In the genomic region with DNA sequence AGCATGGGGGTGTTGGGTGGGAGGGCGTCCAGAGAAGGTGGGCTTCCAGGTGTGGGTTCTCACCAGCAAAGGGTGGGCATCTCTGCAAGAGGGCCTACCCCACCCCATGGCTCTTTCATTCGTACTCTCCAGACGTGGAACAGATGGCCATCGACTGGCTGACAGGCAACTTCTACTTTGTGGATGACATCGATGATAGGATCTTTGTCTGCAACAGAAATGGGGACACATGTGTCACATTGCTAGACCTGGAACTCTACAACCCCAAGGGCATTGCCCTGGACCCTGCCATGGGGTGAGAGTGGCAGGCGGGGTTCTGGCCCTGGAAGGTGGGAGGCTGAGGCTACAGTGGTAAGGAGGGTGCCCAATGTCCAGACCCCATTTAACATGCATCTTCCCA, we compare ENCODE assay signal across 18 cellular contexts. TPM values are rescaled to one million over a fixed set of nuclear protein-coding genes. Genes with fewer than 3 reads are reported as not detected.
A peak's percentile ranks its signal among the peaks of the same experiment; 100 is the strongest.
DNase-seq lines count a peak whose midpoint lies in the region; ATAC-seq and TF ChIP-seq lines count a peak whose summit lies in the region.
"Had no signal": no experiment of that assay in that cellular context is flagged by ENCODE, and none has a peak within 500 bp of the region (broad histone marks: within the 10 kb centered on the region; RNA-seq: fewer than 3 reads in every experiment).

No MANE protein-coding gene starts in this region.

- WGBS in GM23248 (ENCODE audit: low coverage in 1 of 2, low lambda C conversion rate in 2 of 2, missing lambda C conversion rate in 2 of 2), 2 experiments, result 72 to 79% methylated on average over 6 of the region's 6 CpGs
- 92% methylated on average over 2 of the region's 6 CpGs for WGBS in esophagus muscularis mucosa

- H3K9me3 ChIP-seq in GM23248 (ENCODE audit: low read depth), result no peaks in the 10 kb centered on the region
- H3K9me3 ChIP-seq in esophagus muscularis mucosa, result no peaks in the 10 kb centered on the region
- H3K9me3 ChIP-seq in thoracic aorta, result no peaks in the 10 kb centered on the region

- H3K9ac ChIP-seq in GM23248, result no peak overlapping the region

- TF ChIP-seq CTCF in esophagus muscularis mucosa (IDR thresholded peaks at IDR 0.05), result no peak
- TF ChIP-seq CTCF in thoracic aorta (IDR thresholded peaks at IDR 0.05), result no peak
- no peak for TF ChIP-seq CTCF in mesothelial cell of epicardium (IDR thresholded peaks at IDR 0.05; ENCODE audit: unreplicated experiment)

- TF ChIP-seq EP300 in esophagus muscularis mucosa (IDR thresholded peaks at IDR 0.05), result no peak

- H3K4me3 ChIP-seq in GM23248 (no peak overlapping the region), esophagus muscularis mucosa (no peak overlapping the region), thoracic aorta (no peak overlapping the region)

- no peak overlapping the region for H3K27ac Mint-ChIP-seq in mesothelial cell of epicardium
- no peak overlapping the region for H3K27ac Mint-ChIP-seq in activated T-cell treated with anti-CD3 and anti-CD28 coated beads, Interleukin-2, amount 50 U/mL, for 72 hours
- H3K27ac Mint-ChIP-seq: CD4-positive, alpha-beta memory T cell had no signal

- DNase-seq in GM23248, result no peak
- DNase-seq in SK-N-DZ (ENCODE audit: low spot score), result peak; percentile 65
- no peak for DNase-seq in esophagus muscularis mucosa (ENCODE audit: extremely low spot score)
- DNase-seq in thoracic aorta (ENCODE audit: low spot score), result no peak
- no peak for DNase-seq in mesothelial cell of epicardium (ENCODE audit: low spot score in 2 of 2, unreplicated experiment in 2 of 2)
- no peak for DNase-seq in activated T-cell treated with anti-CD3 and anti-CD28 coated beads, Interleukin-2, amount 50 U/mL, for 72 hours
- DNase-seq: Calu3; CD4-positive, alpha-beta memory T cell; H7; NCI-H1105; NCI-H1694; NCI-H2107; NCI-H226; SHP77 treated with DMSO at 0.1 percent for 48 hours had no signal

- H3K4me1 ChIP-seq in GM23248 (ENCODE audit: insufficient read depth) (peaks cover 46% of the 10 kb centered on the region), esophagus muscularis mucosa (peaks cover 46 to 79% (median 73%) of the 10 kb centered on the region in 4 donors), thoracic aorta (ENCODE audit: control insufficient read depth in 1 of 2, low read depth in 2 of 2) (peaks cover 59 to 67% of the 10 kb centered on the region in 2 donors)

- H3K4me3 Mint-ChIP-seq in mesothelial cell of epicardium, result no peak overlapping the region
- no peak overlapping the region for H3K4me3 Mint-ChIP-seq in activated T-cell treated with anti-CD3 and anti-CD28 coated beads, Interleukin-2, amount 50 U/mL, for 72 hours
- H3K4me3 Mint-ChIP-seq: CD4-positive, alpha-beta memory T cell had no signal

- H3K36me3 Mint-ChIP-seq in mesothelial cell of epicardium, result peaks cover 42% of the 10 kb centered on the region
- no peaks in the 10 kb centered on the region for H3K36me3 Mint-ChIP-seq in activated T-cell treated with anti-CD3 and anti-CD28 coated beads, Interleukin-2, amount 50 U/mL, for 72 hours (ENCODE audit: insufficient read depth in 2 of 2)

- H3K79me2 ChIP-seq in GM23248 (ENCODE audit: insufficient read depth), result peaks cover 80% of the 10 kb centered on the region

- H3K27me3 ChIP-seq in GM23248 (replicated peaks; ENCODE audit: insufficient read depth) (no peaks in the 10 kb centered on the region), esophagus muscularis mucosa (no peaks in the 10 kb centered on the region), thoracic aorta (replicated peaks; ENCODE audit: insufficient read depth) (no peaks in the 10 kb centered on the region)

- H3K36me3 ChIP-seq in GM23248 (ENCODE audit: low read depth), result peaks cover 53% of the 10 kb centered on the region
- H3K36me3 ChIP-seq in esophagus muscularis mucosa, result peaks cover 17 to 58% (median 49%) of the 10 kb centered on the region in 4 donors
- H3K36me3 ChIP-seq in thoracic aorta, result peaks cover 47% of the 10 kb centered on the region

- H3K4me1 Mint-ChIP-seq in mesothelial cell of epicardium, result peaks cover 24% of the 10 kb centered on the region
- H3K4me1 Mint-ChIP-seq in activated T-cell treated with anti-CD3 and anti-CD28 coated beads, Interleukin-2, amount 50 U/mL, for 72 hours (ENCODE audit: low read depth), result no peaks in the 10 kb centered on the region

- ATAC-seq in thoracic aorta (ENCODE audit: insufficient number of reproducible peaks, low FRiP score, low read depth) (no peak), HG03521 (IDR thresholded peaks at IDR 0.05; ENCODE audit: unreplicated experiment) (no peak)
- ATAC-seq in activated T-cell treated with anti-CD3 and anti-CD28 coated beads, Interleukin-2, amount 50 U/mL, for 72 hours (replicated peaks in 1 of 2), result no peak

- in situ Hi-C loops in GM23248 (cut with MboI), result no loop called here

- intact Hi-C loops in esophagus muscularis mucosa (cut with DNase I), result no loop called here

- no peaks in the 10 kb centered on the region for H3K27me3 Mint-ChIP-seq in mesothelial cell of epicardium (ENCODE audit: low read depth)
- no peaks in the 10 kb centered on the region for H3K27me3 Mint-ChIP-seq in activated T-cell treated with anti-CD3 and anti-CD28 coated beads, Interleukin-2, amount 50 U/mL, for 72 hours (ENCODE audit: low read depth)
- H3K27me3 Mint-ChIP-seq: CD4-positive, alpha-beta memory T cell had no signal

- H3F3A ChIP-seq in GM23248 (ENCODE audit: insufficient read depth), result peaks cover 85% of the 10 kb centered on the region

- H4K20me1 ChIP-seq in GM23248 (ENCODE audit: insufficient read depth), result no peaks in the 10 kb centered on the region

- no peaks in the 10 kb centered on the region for H3K9me3 Mint-ChIP-seq in mesothelial cell of epicardium
- no peaks in the 10 kb centered on the region for H3K9me3 Mint-ChIP-seq in activated T-cell treated with anti-CD3 and anti-CD28 coated beads, Interleukin-2, amount 50 U/mL, for 72 hours
- H3K9me3 Mint-ChIP-seq: CD4-positive, alpha-beta memory T cell had no signal

- no peak overlapping the region for H2AFZ ChIP-seq in GM23248

- H3K27ac ChIP-seq in GM23248 (peak overlapping the region; percentile 98; the same call in 1 of the 2 replicates), esophagus muscularis mucosa (replicated peaks in 1 of 4) (peak overlapping the region in 3 of 4 donors; percentile 34 to 89 (median 80)), thoracic aorta (peak overlapping the region; percentile 96 to 97)
- H3K27ac ChIP-seq: HL-60 had no signal

- no peaks in the 10 kb centered on the region for H3K9me2 ChIP-seq in GM23248 (ENCODE audit: insufficient read depth)

- H3K4me2 ChIP-seq in GM23248 (ENCODE audit: unreplicated experiment), result no peak overlapping the region

- TF ChIP-seq POLR2A in esophagus muscularis mucosa (IDR thresholded peaks at IDR 0.05; ENCODE audit: low read depth), result no peak

RNA-seq across cellular contexts. Expression of a gene that starts 6.7 kb away (rescaled TPM):
- not detected in 2 replicates for total RNA-seq in GM23248 (2014; rRNA removed; shearing (Covaris generic))
- polyA plus RNA-seq in GM23248 (2016; fragmentation: Nextera tagmentation; extraction: Ambion mirVana), result 0.60 TPM in 1 of 2 replicates, not detected in the other
- polyA plus RNA-seq in SK-N-DZ (2014; cell fraction: cytosol; rRNA removed), result not detected in 2 replicates
- polyA plus RNA-seq in SK-N-DZ (2014; cell fraction: nucleus; rRNA removed), result not detected in 2 replicates
- total RNA-seq in esophagus muscularis mucosa (not detected), thoracic aorta (not detected), mesothelial cell of epicardium (not detected in 3 replicates)
- total RNA-seq in activated T-cell treated with anti-CD3 and anti-CD28 coated beads, Interleukin-2, amount 50 U/mL, for 72 hours, result not detected
- total RNA-seq: Calu3; CD4-positive, alpha-beta memory T cell; H7; LHCN-M2; OCI-LY7 had no signal
- polyA plus RNA-seq: CD4-positive, alpha-beta memory T cell had no signal

RNA-seq across cellular contexts. Expression of a gene that starts 25.8 kb away (rescaled TPM):
- 257 and 296 TPM in 2 replicates for total RNA-seq in GM23248 (2014; rRNA removed; shearing (Covaris generic))
- 161 and 166 TPM in 2 replicates for polyA plus RNA-seq in GM23248 (2016; fragmentation: Nextera tagmentation; extraction: Ambion mirVana)
- polyA plus RNA-seq in SK-N-DZ (2014; cell fraction: cytosol; rRNA removed), result 6.4 and 7.8 TPM in 2 replicates
- 16.5 and 44.9 TPM in 2 replicates for polyA plus RNA-seq in SK-N-DZ (2014; cell fraction: nucleus; rRNA removed)
- total RNA-seq in esophagus muscularis mucosa (100 to 1,000 TPM; 203 to 338 (median 250) TPM), thoracic aorta (100 to 1,000 TPM; 663 to 755 TPM), mesothelial cell of epicardium (229 to 253 TPM (median 243 TPM) in 3 replicates)
- 1 to 10 TPM; 3.2 to 4.8 TPM for total RNA-seq in activated T-cell treated with anti-CD3 and anti-CD28 coated beads, Interleukin-2, amount 50 U/mL, for 72 hours

RNA-seq across cellular contexts. Expression of a gene that starts 42.9 kb away (rescaled TPM):
- total RNA-seq in GM23248 (2014; rRNA removed; shearing (Covaris generic)), result 95.1 and 103 TPM in 2 replicates
- 67.4 and 70.7 TPM in 2 replicates for polyA plus RNA-seq in GM23248 (2016; fragmentation: Nextera tagmentation; extraction: Ambion mirVana)
- polyA plus RNA-seq in SK-N-DZ (2014; cell fraction: cytosol; rRNA removed), result 37.1 and 42.2 TPM in 2 replicates
- polyA plus RNA-seq in SK-N-DZ (2014; cell fraction: nucleus; rRNA removed), result 129 TPM in 2 replicates
- total RNA-seq in esophagus muscularis mucosa (100 to 1,000 TPM; 111 to 168 (median 157) TPM), thoracic aorta (100 to 1,000 TPM; 133 to 185 TPM), mesothelial cell of epicardium (151 to 167 TPM (median 160 TPM) in 3 replicates)
- total RNA-seq in activated T-cell treated with anti-CD3 and anti-CD28 coated beads, Interleukin-2, amount 50 U/mL, for 72 hours, result 100 to 1,000 TPM; 178 to 191 TPM

Comparison
In these comparisons a context has a peak if more than half of its experiments do, and no peak if none do; other contexts are left out.
1. RNA of a gene that starts 25.8 kb away (total RNA-seq): 663 to 755 TPM in thoracic aorta, 203 to 338 TPM in esophagus muscularis mucosa, 257 to 296 TPM in GM23248 and 229 to 253 TPM in mesothelial cell of epicardium; 3.2 to 4.8 TPM in activated T-cell treated with anti-CD3 and anti-CD28 coated beads, Interleukin-2, amount 50 U/mL, for 72 hours; every median in the first group is over 10 times any median in the second.
2. Peak in every context shown above with its lines, with median percentiles within 50 percentile points of each other: H3K27ac ChIP-seq.